Comparison of ENCODE assay signal across 1 cellular context in genomic region chr9:92160786-92161185, GRCh38.
TF ChIP-seq lines count a peak whose summit lies in the region.

No MANE protein-coding gene starts in this region.

TF ChIP-seq in K562, 482 proteins besides CTCF, POLR2A, EP300 and RAD21 (continued from another document):
- TF ChIP-seq ZNF592 (IDR thresholded peaks at IDR 0.05) (no peak), NFYB (IDR thresholded peaks at IDR 0.05; ENCODE audit: extremely low read depth, insufficient read length) (no peak)
